Comparison of ENCODE assay signal across 16 cellular contexts in genomic region chr3:150015906-150016305, GRCh38. TPM values are rescaled to one million over a fixed set of nuclear protein-coding genes. Genes with fewer than 3 reads are reported as not detected.
DNase-seq lines count a peak whose midpoint lies in the region; FAIRE-seq and TF ChIP-seq lines count a peak whose summit lies in the region.
"Had no signal": no experiment of that assay in that cellular context is flagged by ENCODE, and none has a peak within 500 bp of the region (broad histone marks: within the 10 kb centered on the region; RNA-seq: fewer than 3 reads in every experiment).

No MANE protein-coding gene starts in this region.

- no peaks in the 10 kb centered on the region for H3K36me3 ChIP-seq in kidney (ENCODE audit: control insufficient read depth in 1 of 2, insufficient read depth in 2 of 2, low read length in 2 of 2)

- in situ Hi-C loops in astrocyte of the spinal cord (cut with HindIII; ENCODE audit: low sequenced_read_pairs) = no loop called here

- H3K9me3 ChIP-seq in kidney (ENCODE audit: control insufficient read depth in 1 of 2, low read length in 2 of 2) = no peaks in the 10 kb centered on the region
- H3K9me3 ChIP-seq: SK-N-SH had no signal

- no peak overlapping the region for H3K9ac ChIP-seq in kidney (ENCODE audit: low read length in 2 of 2)
- H3K9ac ChIP-seq: SK-N-SH had no signal

- DNase-seq in M059J (ENCODE audit: low read depth) = peak; percentile 27
- DNase-seq in astrocyte of the spinal cord (ENCODE audit: low read depth, low spot score) = peak; percentile 12
- peak; percentile 29 for DNase-seq in kidney glomerular epithelial cell (lab: John Stamatoyannopoulos, UW)
- DNase-seq in renal cortical epithelial cell (ENCODE audit: low read depth) = peak; percentile 44
- no peak for DNase-seq in kidney
- no peak for DNase-seq in CD1c-positive myeloid dendritic cell (ENCODE audit: extremely low spot score)
- DNase-seq in RKO (ENCODE audit: low spot score) = no peak
- DNase-seq: CD8-positive, alpha-beta memory T cell; DND-41; Kasumi-1; NCI-H1417 treated with DMSO at 0.1 percent for 48 hours; NCI-H345; NCI-H748 treated with DMSO at 0.1 percent for 48 hours; Right ventricle myocardium superior; SK-N-SH had no signal

- H3K4me1 ChIP-seq in kidney (ENCODE audit: control insufficient read depth in 1 of 2, insufficient read depth in 1 of 2, low read depth in 1 of 2, low read length in 2 of 2) = no peaks in the 10 kb centered on the region

- TF ChIP-seq CTCF in astrocyte of the spinal cord (IDR thresholded peaks at IDR 0.05; ENCODE audit: low read depth, low read length) (no peak), kidney (IDR thresholded peaks at IDR 0.05; ENCODE audit: borderline replicate concordance, extremely low read depth, insufficient read depth) (no peak)

- intact Hi-C loops in kidney (cut with DNase I) = no loop called here

- H3K4me3 ChIP-seq in astrocyte of the spinal cord (ENCODE audit: low read depth, low read length) (no peak overlapping the region), kidney (ENCODE audit: low read length in 2 of 2) (no peak overlapping the region)

- no peak overlapping the region for H3K27ac ChIP-seq in kidney (ENCODE audit: low read depth in 2 of 2, low read length in 2 of 2)

- FAIRE-seq in kidney (lab: Jason Lieb, UNC) = no peak
- FAIRE-seq: H54 had no signal

RNA-seq across cellular contexts. Expression of gene PFN2, which starts 45.2 kb away (rescaled TPM):
- total RNA-seq in M059J (2014; rRNA removed; shearing (Covaris generic)) = 393 and 470 TPM in 2 replicates
- total RNA-seq in renal cortical epithelial cell (133 and 181 TPM in 2 replicates), kidney (93.2 TPM)
- 253 TPM for polyA plus RNA-seq in kidney (ENCODE audit: insufficient read depth, low read depth, low replicate concordance)

Comparison
In these comparisons a context has a peak if more than half of its experiments do, and no peak if none do; other contexts are left out.
1. DNase-seq: peak in M059J (single experiment), astrocyte of the spinal cord (single experiment), kidney glomerular epithelial cell (single experiment) and renal cortical epithelial cell (single experiment); none in kidney (single experiment), CD1c-positive myeloid dendritic cell (single experiment) and RKO (single experiment).